Comparison of ENCODE assay signal across 1 cellular context in the genomic region with DNA sequence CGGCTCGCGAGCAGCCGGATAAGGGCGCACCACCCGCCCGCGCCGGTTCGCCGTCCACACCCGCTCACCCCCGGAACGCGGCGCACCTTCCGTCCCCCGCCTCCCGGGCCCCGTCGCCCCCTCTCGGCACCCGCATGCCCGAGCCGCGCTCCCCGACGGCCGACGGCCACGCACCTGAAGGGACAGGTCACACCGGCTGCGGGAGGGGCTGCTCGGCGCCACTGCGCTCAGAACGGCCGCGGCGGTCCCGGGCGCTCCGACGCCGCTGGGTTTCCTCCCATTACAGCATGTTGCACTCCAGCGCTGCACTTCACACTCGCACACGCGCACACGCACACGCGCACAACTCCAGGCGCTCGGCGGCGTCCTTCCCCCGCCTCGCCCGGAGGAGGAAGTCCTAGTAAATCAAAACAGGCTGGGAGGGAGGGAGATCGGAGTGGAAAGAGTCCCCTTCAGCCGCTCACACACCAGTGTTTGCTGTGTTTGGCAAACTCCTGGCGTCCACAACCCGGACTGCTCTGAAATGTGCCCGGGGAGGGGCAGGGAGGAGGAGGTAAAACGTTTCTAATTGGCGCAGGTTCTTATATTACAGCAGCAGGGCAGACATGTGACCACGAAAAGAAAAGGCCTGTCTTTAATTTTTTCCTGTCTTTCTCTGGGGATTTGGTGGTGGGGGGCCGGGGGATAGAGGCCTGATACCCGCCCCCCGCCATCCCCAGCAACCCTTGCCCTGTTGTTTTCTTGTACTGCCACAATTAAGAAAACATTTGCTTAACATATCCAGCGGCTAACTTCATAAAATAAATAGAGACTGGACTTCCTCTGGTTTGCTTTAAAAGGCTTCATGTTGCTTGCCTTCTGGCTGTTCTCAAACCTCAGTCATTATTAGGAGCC.
TF ChIP-seq lines count a peak whose summit lies in the region.

No MANE protein-coding gene starts in this region.

TF ChIP-seq in HEK293, 187 proteins besides CTCF, POLR2A, EP300 and RAD21 (continued from another document):
- TF ChIP-seq, protein P1, sequence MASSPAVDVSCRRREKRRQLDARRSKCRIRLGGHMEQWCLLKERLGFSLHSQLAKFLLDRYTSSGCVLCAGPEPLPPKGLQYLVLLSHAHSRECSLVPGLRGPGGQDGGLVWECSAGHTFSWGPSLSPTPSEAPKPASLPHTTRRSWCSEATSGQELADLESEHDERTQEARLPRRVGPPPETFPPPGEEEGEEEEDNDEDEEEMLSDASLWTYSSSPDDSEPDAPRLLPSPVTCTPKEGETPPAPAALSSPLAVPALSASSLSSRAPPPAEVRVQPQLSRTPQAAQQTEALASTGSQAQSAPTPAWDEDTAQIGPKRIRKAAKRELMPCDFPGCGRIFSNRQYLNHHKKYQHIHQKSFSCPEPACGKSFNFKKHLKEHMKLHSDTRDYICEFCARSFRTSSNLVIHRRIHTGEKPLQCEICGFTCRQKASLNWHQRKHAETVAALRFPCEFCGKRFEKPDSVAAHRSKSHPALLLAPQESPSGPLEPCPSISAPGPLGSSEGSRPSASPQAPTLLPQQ (tag by site-specific recombination; IDR thresholded peaks at IDR 0.05): peak; percentile 53
- TF ChIP-seq HOXA7 (CRISPR knock-in tag; IDR thresholded peaks at IDR 0.05; ENCODE audit: borderline replicate concordance) (no peak), ZBTB20 (tag by site-specific recombination; IDR thresholded peaks at IDR 0.05) (peak; percentile 81)
- TF ChIP-seq, protein P2, sequence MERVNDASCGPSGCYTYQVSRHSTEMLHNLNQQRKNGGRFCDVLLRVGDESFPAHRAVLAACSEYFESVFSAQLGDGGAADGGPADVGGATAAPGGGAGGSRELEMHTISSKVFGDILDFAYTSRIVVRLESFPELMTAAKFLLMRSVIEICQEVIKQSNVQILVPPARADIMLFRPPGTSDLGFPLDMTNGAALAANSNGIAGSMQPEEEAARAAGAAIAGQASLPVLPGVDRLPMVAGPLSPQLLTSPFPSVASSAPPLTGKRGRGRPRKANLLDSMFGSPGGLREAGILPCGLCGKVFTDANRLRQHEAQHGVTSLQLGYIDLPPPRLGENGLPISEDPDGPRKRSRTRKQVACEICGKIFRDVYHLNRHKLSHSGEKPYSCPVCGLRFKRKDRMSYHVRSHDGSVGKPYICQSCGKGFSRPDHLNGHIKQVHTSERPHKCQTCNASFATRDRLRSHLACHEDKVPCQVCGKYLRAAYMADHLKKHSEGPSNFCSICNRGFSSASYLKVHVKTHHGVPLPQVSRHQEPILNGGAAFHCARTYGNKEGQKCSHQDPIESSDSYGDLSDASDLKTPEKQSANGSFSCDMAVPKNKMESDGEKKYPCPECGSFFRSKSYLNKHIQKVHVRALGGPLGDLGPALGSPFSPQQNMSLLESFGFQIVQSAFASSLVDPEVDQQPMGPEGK (tag by site-specific recombination; IDR thresholded peaks at IDR 0.05): peak; percentile 60
